ENCODE assay signal across 9 cellular contexts in the genomic region with DNA sequence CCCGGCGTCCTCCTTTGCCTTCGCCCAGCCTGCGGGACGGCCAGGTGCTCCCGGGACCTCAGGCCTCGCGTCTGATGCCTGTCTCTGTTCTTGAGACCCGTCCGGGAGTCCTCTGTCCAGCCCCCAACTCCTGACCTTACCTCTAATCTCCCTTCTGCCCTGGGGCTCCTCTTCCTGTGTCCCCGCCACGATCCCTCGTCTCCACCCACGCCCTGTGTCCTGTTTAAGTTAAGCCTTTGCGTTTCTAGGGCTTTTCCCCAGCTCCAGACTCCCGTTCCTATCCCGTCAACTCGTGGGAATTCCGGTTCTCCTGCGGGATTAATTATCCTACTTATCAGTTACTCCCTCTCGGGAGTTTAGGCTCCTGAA. TPM values are rescaled to one million over a fixed set of nuclear protein-coding genes. Genes with fewer than 3 reads are reported as not detected.
A peak's percentile ranks its signal among the peaks of the same experiment; 100 is the strongest.
DNase-seq lines count a peak whose midpoint lies in the region; ATAC-seq and TF ChIP-seq lines count a peak whose summit lies in the region.
"Had no signal": no experiment of that assay in that cellular context is flagged by ENCODE, and none has a peak within 500 bp of the region (broad histone marks: within the 10 kb centered on the region; RNA-seq: fewer than 3 reads in every experiment).

No MANE protein-coding gene starts in this region.

- DNase-seq in Calu3 (no peak), neural progenitor cell (ENCODE audit: low spot score) (no peak), hippocampal formation (lab: John Stamatoyannopoulos, UW) (no peak)
- DNase-seq in stimulated activated CD4-positive, alpha-beta T cell treated with anti-CD3 and anti-CD28 coated beads, Interleukin-12 subunit alpha, Interleukin-12 subunit beta, amount 100 ng/mL, for 4 hours: no peak

- peak overlapping the region; percentile 100 for H3K27ac ChIP-seq in duodenal mucosa (ENCODE audit: low read depth, low read length)
- H3K27ac ChIP-seq in neural progenitor cell: no peak overlapping the region

- H3K36me3 ChIP-seq in Loucy (ENCODE audit: insufficient read depth, low read length): peaks cover 31% of the 10 kb centered on the region; the same call in 1 of the 2 replicates
- peaks cover 34 to 47% of the 10 kb centered on the region in 2 donors for H3K36me3 ChIP-seq in duodenal mucosa (ENCODE audit: control insufficient read depth in 1 of 2, insufficient read depth in 2 of 2, low read length in 2 of 2)
- no peaks in the 10 kb centered on the region for H3K36me3 ChIP-seq in neural progenitor cell

- H3K9me3 Mint-ChIP-seq in Calu3 (ENCODE audit: low read depth, unreplicated experiment) (no peaks in the 10 kb centered on the region), neural progenitor cell (no peaks in the 10 kb centered on the region)

- H3K4me3 ChIP-seq in Loucy (ENCODE audit: low read length, poor library complexity, severe bottlenecking) (peak overlapping the region; percentile 84), duodenal mucosa (ENCODE audit: low read depth in 1 of 2, low read length in 2 of 2) (peak overlapping the region; percentile 85 to 99), neural progenitor cell (peak overlapping the region; percentile 74)

- H3K36me3 Mint-ChIP-seq in Calu3 (ENCODE audit: insufficient read depth, unreplicated experiment) (peaks cover 91% of the 10 kb centered on the region), neural progenitor cell (peaks cover 21% of the 10 kb centered on the region)

- H2AFZ ChIP-seq in Loucy (ENCODE audit: low read length): no peak overlapping the region
- H2AFZ ChIP-seq in neural progenitor cell (replicated peaks): no peak overlapping the region

- H3K4me1 Mint-ChIP-seq in Calu3 (ENCODE audit: low read depth, unreplicated experiment) (peaks cover 21% of the 10 kb centered on the region), neural progenitor cell (peaks cover 33% of the 10 kb centered on the region)

- H3K27me3 ChIP-seq in Loucy (ENCODE audit: insufficient read depth, low read length, poor library complexity, severe bottlenecking) (no peaks in the 10 kb centered on the region), duodenal mucosa (ENCODE audit: control insufficient read depth in 1 of 2, insufficient read depth in 2 of 2, low read length in 2 of 2) (no peaks in the 10 kb centered on the region), neural progenitor cell (no peaks in the 10 kb centered on the region)

- H3K9ac ChIP-seq in Loucy (ENCODE audit: low read depth, low read length, poor library complexity, severe bottlenecking) (peak overlapping the region; percentile 90), duodenal mucosa (ENCODE audit: low read depth in 1 of 2, low read length in 2 of 2) (peak overlapping the region; percentile 99), neural progenitor cell (peak overlapping the region; percentile 73)

- H3K9me3 ChIP-seq in Loucy (ENCODE audit: insufficient read depth, low read depth, low read length): no peaks in the 10 kb centered on the region
- no peaks in the 10 kb centered on the region for H3K9me3 ChIP-seq in duodenal mucosa (ENCODE audit: control insufficient read depth in 1 of 2, low read length in 2 of 2)
- H3K9me3 ChIP-seq in neural progenitor cell (ENCODE audit: low read depth): no peaks in the 10 kb centered on the region

- H3K4me1 ChIP-seq in Loucy (ENCODE audit: insufficient read depth, low read length, poor library complexity, severe bottlenecking): peaks cover 35% of the 10 kb centered on the region
- peaks cover 39 to 43% of the 10 kb centered on the region in 2 donors for H3K4me1 ChIP-seq in duodenal mucosa (ENCODE audit: control insufficient read depth in 1 of 2, insufficient read depth in 2 of 2, low read length in 2 of 2)
- H3K4me1 ChIP-seq in neural progenitor cell: no peaks in the 10 kb centered on the region

- H3F3A ChIP-seq in Loucy (ENCODE audit: low read depth): no peaks in the 10 kb centered on the region
- no peaks in the 10 kb centered on the region for H3F3A ChIP-seq in neural progenitor cell (ENCODE audit: low read depth)

- no peak for TF ChIP-seq POLR2A in GM18505 (IDR thresholded peaks at IDR 0.05; ENCODE audit: borderline replicate concordance, extremely low read depth, insufficient read depth, insufficient read length)

- peaks cover 81% of the 10 kb centered on the region for H3K79me2 ChIP-seq in Loucy (ENCODE audit: insufficient read depth, low read length)
- peaks cover 73% of the 10 kb centered on the region for H3K79me2 ChIP-seq in neural progenitor cell (ENCODE audit: low read depth)

- BruUV-seq in Calu3 (replicated peaks; lab: Mats Ljungman, UMichigan): no TSS peak

- intact Hi-C loops in Calu3 (cut with micrococcal nuclease; ENCODE audit: unreplicated experiment): loop anchor here (2.0 kb wide), 2 partner anchors 13 to 19 kb away; a partner anchor contains a TSS

- no peaks in the 10 kb centered on the region for H3K9me2 ChIP-seq in Loucy (replicated peaks; ENCODE audit: low read depth, low read length)

- CTCF ChIA-PET in Calu3 (lab: Charles Lee): no interaction called here

- H4K20me1 ChIP-seq in Loucy (ENCODE audit: insufficient read depth, low read length, poor library complexity, severe bottlenecking) (peaks cover 64% of the 10 kb centered on the region), neural progenitor cell (ENCODE audit: low read depth) (peaks cover 61% of the 10 kb centered on the region)

- H3K4me3 Mint-ChIP-seq in Calu3 (ENCODE audit: low read depth, unreplicated experiment) (peak overlapping the region; percentile 81), neural progenitor cell (peak overlapping the region; percentile 97)

- ATAC-seq in GM18861 (IDR thresholded peaks at IDR 0.05; ENCODE audit: unreplicated experiment): no peak
- no peak for ATAC-seq in GM18505 (IDR thresholded peaks at IDR 0.05; ENCODE audit: unreplicated experiment)

- no peaks in the 10 kb centered on the region for H3K27me3 Mint-ChIP-seq in Calu3 (ENCODE audit: unreplicated experiment)
- H3K27me3 Mint-ChIP-seq in neural progenitor cell (ENCODE audit: insufficient read depth, low read depth): peaks cover 7% of the 10 kb centered on the region

- no peak for TF ChIP-seq CTCF in Calu3 (IDR thresholded peaks at IDR 0.05; ENCODE audit: unreplicated experiment)
- TF ChIP-seq CTCF in Loucy (conservative IDR thresholded peaks at IDR 0.05; ENCODE audit: low read length): no peak
- no peak for TF ChIP-seq CTCF in neural progenitor cell (IDR thresholded peaks at IDR 0.05)

- H3K27ac Mint-ChIP-seq in Calu3 (ENCODE audit: unreplicated experiment): peak overlapping the region; percentile 92
- H3K27ac Mint-ChIP-seq in neural progenitor cell: peak overlapping the region; percentile 80

- H3K4me2 ChIP-seq in Loucy (ENCODE audit: low read depth, low read length, poor library complexity, severe bottlenecking): peak overlapping the region; percentile 96
- peak overlapping the region; percentile 98 for H3K4me2 ChIP-seq in neural progenitor cell

RNA-seq across cellular contexts. Expression of a gene that starts 0.7 kb away (rescaled TPM):
- 256 and 267 TPM in 2 replicates for total RNA-seq in Calu3 (2022)
- 36.6 and 90.1 TPM in 2 replicates for total RNA-seq in neural progenitor cell (ENCODE audit: low replicate concordance)

RNA-seq across cellular contexts. Expression of a gene that starts 13.9 kb away (rescaled TPM):
- total RNA-seq in Calu3 (2022) (14.7 and 16.4 TPM in 2 replicates), neural progenitor cell (ENCODE audit: low replicate concordance) (0.79 and 4.0 TPM in 2 replicates)

RNA-seq across cellular contexts. Expression of a gene that starts 23.4 kb away (rescaled TPM):
- total RNA-seq in Calu3 (2022): 12.9 and 19.7 TPM in 2 replicates
- total RNA-seq in neural progenitor cell (ENCODE audit: low replicate concordance): 1.1 TPM in 1 of 2 replicates, not detected in the other

RNA-seq across cellular contexts. Expression of a gene that starts 34.4 kb away (rescaled TPM):
- 2.9 and 3.9 TPM in 2 replicates for total RNA-seq in Calu3 (2022)
- total RNA-seq in neural progenitor cell (ENCODE audit: low replicate concordance): 34.2 and 128 TPM in 2 replicates
- total RNA-seq: NCI-H460 had no signal

RNA-seq across cellular contexts. Expression of a gene that starts 52.9 kb away (rescaled TPM):
- total RNA-seq in Calu3 (2022) (not detected in 2 replicates), neural progenitor cell (ENCODE audit: low replicate concordance) (not detected in 2 replicates)
- total RNA-seq: NCI-H460 had no signal
